ENCODE assay signal across 9 cellular contexts in the genomic region with DNA sequence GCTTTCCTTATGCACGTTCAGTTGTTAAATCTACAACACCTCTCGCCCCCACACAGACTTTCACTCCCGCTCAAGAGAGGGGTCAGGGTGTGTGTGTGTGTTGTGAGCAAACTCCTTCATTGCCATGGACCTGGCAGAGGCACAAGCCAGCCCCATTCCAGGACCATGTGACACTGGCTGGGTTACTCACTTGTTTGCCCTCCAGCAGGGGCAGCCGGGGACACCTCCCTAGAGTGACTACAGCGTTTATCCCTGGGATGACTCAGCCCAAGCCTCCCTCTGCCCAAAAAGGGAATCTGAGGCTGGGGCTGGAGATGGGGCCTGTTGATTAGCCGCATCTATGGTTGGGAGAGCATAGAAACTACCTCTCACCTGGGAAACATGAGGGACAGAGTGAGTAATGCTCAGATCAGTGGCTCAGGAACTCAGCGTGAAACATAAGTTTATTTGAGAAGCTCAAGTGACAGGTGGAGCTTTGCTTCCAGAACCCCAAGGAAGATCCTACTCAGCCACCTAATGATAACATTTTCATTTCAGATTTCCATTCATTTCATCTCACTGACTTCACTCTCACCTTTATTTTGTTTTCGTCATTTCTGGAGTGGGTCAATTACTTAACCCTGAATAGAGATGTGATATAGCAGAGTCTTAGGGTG.
A peak's percentile ranks its signal among the peaks of the same experiment; 100 is the strongest.
DNase-seq lines count a peak whose midpoint lies in the region; ATAC-seq and TF ChIP-seq lines count a peak whose summit lies in the region.
"Had no signal": no experiment of that assay in that cellular context is flagged by ENCODE, and none has a peak within 500 bp of the region (broad histone marks: within the 10 kb centered on the region; RNA-seq: fewer than 3 reads in every experiment).

No MANE protein-coding gene starts in this region.

- H3K4me3 Mint-ChIP-seq in CD4-positive, alpha-beta memory T cell: no peak overlapping the region

- CTCF ChIA-PET in CD4-positive, alpha-beta memory T cell (lab: Charles Lee; ENCODE audit: partially characterized antibody): no interaction called here

- intact Hi-C loops in sciatic nerve (cut with DNase I): no loop called here
- intact Hi-C loops in CD4-positive, alpha-beta memory T cell (cut with micrococcal nuclease): no loop called here

- TF ChIP-seq CTCF in foreskin fibroblast (IDR thresholded peaks at IDR 0.05; ENCODE audit: low read depth, low read length): no peak

- peaks cover 3 to 5% of the 10 kb centered on the region in 2 donors for H3K27me3 Mint-ChIP-seq in CD4-positive, alpha-beta memory T cell

- POLR2A ChIA-PET in CD4-positive, alpha-beta memory T cell (lab: Charles Lee; ENCODE audit: partially characterized antibody): interaction anchor here (0.6 kb wide), 1 partner anchor 13 kb away, joined by 3 read pairs; no protein-coding TSS in a partner anchor

- DNase-seq in EH (ENCODE audit: low read depth) (peak; percentile 96), RPMI7951 (ENCODE audit: low read depth) (peak; percentile 98), foreskin fibroblast (peak; percentile 97 to 98), sciatic nerve (ENCODE audit: low spot score) (no peak), DMS114 treated with DMSO at 0.1 percent for 48 hours (lab: John Stamatoyannopoulos, UW; ENCODE audit: unreplicated experiment) (no peak)
- no peak for DNase-seq in CD4-positive, alpha-beta memory T cell
- DNase-seq: retina had no signal

- H3K9me3 ChIP-seq in CD4-positive, alpha-beta memory T cell (ENCODE audit: control insufficient read depth in 1 of 2, low read length in 2 of 2): no peaks in the 10 kb centered on the region

- no peaks in the 10 kb centered on the region for H3K36me3 Mint-ChIP-seq in CD4-positive, alpha-beta memory T cell

- H3K4me1 ChIP-seq in CD4-positive, alpha-beta memory T cell (ENCODE audit: insufficient read depth, low read length): no peaks in the 10 kb centered on the region

- ATAC-seq in sciatic nerve (peak; percentile 85), HG03139 (IDR thresholded peaks at IDR 0.05; ENCODE audit: unreplicated experiment) (no peak), HG02884 (IDR thresholded peaks at IDR 0.05; ENCODE audit: unreplicated experiment) (no peak)

- no peaks in the 10 kb centered on the region for H3K27me3 ChIP-seq in CD4-positive, alpha-beta memory T cell (ENCODE audit: insufficient read depth, low read length)

- no peaks in the 10 kb centered on the region for H3K9me3 Mint-ChIP-seq in CD4-positive, alpha-beta memory T cell

- no peak overlapping the region for H3K4me3 ChIP-seq in foreskin fibroblast (ENCODE audit: low read depth in 1 of 2, low read length in 2 of 2)
- H3K4me3 ChIP-seq in CD4-positive, alpha-beta memory T cell (ENCODE audit: low read length in 2 of 2): no peak overlapping the region

- no peaks in the 10 kb centered on the region for H3K36me3 ChIP-seq in CD4-positive, alpha-beta memory T cell (ENCODE audit: insufficient read depth, low read length)

- H3K27ac Mint-ChIP-seq in CD4-positive, alpha-beta memory T cell: no peak overlapping the region

- H3K4me1 Mint-ChIP-seq in CD4-positive, alpha-beta memory T cell: no peaks in the 10 kb centered on the region

- H3K27ac ChIP-seq in CD4-positive, alpha-beta memory T cell (ENCODE audit: low read depth, low read length): no peak overlapping the region

Comparison
In these comparisons a context has a peak if more than half of its experiments do, and no peak if none do; other contexts are left out.
1. DNase-seq: peak in EH (single experiment), RPMI7951 (single experiment) and foreskin fibroblast (2 of 2); none in sciatic nerve (single experiment), DMS114 treated with DMSO at 0.1 percent for 48 hours (single experiment) and CD4-positive, alpha-beta memory T cell (0 of 5).